Comparison of ENCODE assay signal across 18 cellular contexts in genomic region chr10:70714245-70714644, GRCh38. TPM values are rescaled to one million over a fixed set of nuclear protein-coding genes. Genes with fewer than 3 reads are reported as not detected.
"Had no signal": no experiment of that assay in that cellular context is flagged by ENCODE, and none has a peak within 500 bp of the region (broad histone marks: within the 10 kb centered on the region; RNA-seq: fewer than 3 reads in every experiment).

No MANE protein-coding gene starts in this region.

- DNase-seq: activated B cell treated with CpG ODN at 0.5 μM for 24 hours; activated CD4-positive, alpha-beta memory T cell treated with anti-CD3 and anti-CD28 coated beads, Interleukin-2, amount 10 ng/mL, durations not matched to agents 7 days and 5 days; activated CD4-positive, alpha-beta T cell treated with anti-CD3 and anti-CD28 coated beads for 4 hours; activated CD8-positive, alpha-beta memory T cell treated with anti-CD3 and anti-CD28 coated beads, Interleukin-2, amount 10 ng/mL, durations not matched to agents 7 days and 5 days; activated naive CD4-positive, alpha-beta T cell treated with anti-CD3 and anti-CD28 coated beads for 36 hours; body of pancreas; effector memory CD8-positive, alpha-beta T cell; naive thymus-derived CD8-positive, alpha-beta T cell; ovary; sigmoid colon; spleen; stimulated activated CD4-positive, alpha-beta T cell treated with anti-CD3 and anti-CD28 coated beads, Interleukin-4, amount 100 ng/mL, for 4 hours; T-helper 1 cell; T-helper 9 cell had no signal

- H3K9me3 ChIP-seq: body of pancreas, ovary, sigmoid colon, spleen had no signal

- H3K36me3 ChIP-seq: ovary, sigmoid colon, spleen had no signal

- H3K27me3 ChIP-seq: body of pancreas, ovary, sigmoid colon, spleen had no signal

- ATAC-seq: activated CD8-positive, alpha-beta memory T cell treated with anti-CD3 and anti-CD28 coated beads, Interleukin-2, amount 10 ng/mL, durations not matched to agents 7 days and 5 days; body of pancreas; effector memory CD8-positive, alpha-beta T cell; naive thymus-derived CD8-positive, alpha-beta T cell; SK-N-SH treated with all-trans-retinoic acid at 6 μM for 48 hours; stimulated activated memory B cell treated with anti-CD40 and anti-IgM and Interleukin-4, amounts not matched to agents 10 μg/mL and 1 μg/mL and 100 μg/mL, for 72 hours had no signal

- H3K4me3 ChIP-seq: body of pancreas, lung, ovary, sigmoid colon, spleen had no signal

- H3K27ac ChIP-seq: body of pancreas, ovary, sigmoid colon, spleen had no signal

- FAIRE-seq: keratinocyte had no signal

- H3K4me1 ChIP-seq: body of pancreas, sigmoid colon had no signal

RNA-seq across cellular contexts. Expression of gene ADAMTS14, which starts 41.9 kb away (rescaled TPM):
- total RNA-seq: activated CD4-positive, alpha-beta memory T cell treated with anti-CD3 and anti-CD28 coated beads, Interleukin-2, amount 10 ng/mL, durations not matched to agents 7 days and 5 days; activated naive CD4-positive, alpha-beta T cell treated with anti-CD3 and anti-CD28 coated beads for 36 hours; naive thymus-derived CD8-positive, alpha-beta T cell had no signal
- polyA plus RNA-seq: naive thymus-derived CD8-positive, alpha-beta T cell had no signal
